Comparison of ENCODE assay signal across 20 cellular contexts in the genomic region with DNA sequence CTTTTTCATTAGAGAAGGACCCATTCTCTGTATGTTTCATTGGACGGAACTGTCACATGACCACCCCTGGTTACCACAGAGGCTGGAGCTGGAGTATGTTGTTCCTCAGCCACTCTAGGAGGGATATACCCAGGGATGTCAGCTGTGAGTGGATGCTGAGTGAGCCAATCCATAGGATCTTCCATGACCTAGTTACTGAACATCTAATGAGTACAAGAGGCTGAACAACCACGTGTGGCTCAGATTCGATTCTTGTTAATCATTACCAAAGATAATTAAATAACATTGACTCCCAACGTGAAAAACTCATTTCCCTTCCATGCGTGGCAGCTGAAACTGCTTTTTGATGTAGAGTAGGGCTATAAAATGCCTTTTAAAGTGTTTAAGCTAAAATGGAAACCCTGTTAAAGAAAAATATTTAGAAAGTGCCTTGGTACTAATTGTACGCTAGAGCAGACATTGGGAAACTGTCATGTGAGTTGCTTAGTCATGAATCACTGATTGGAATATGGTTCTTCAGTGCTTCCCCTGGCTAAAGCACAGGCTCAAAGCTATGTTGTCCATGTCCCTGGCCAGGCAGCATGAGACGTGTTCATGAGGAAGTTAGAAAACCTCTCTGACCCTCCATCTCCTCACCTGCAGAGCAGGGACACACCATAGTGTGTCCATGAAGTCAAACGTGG.
DNase-seq lines count a peak whose midpoint lies in the region; FAIRE-seq lines count a peak whose summit lies in the region.
"Had no signal": no experiment of that assay in that cellular context is flagged by ENCODE, and none has a peak within 500 bp of the region (broad histone marks: within the 10 kb centered on the region; RNA-seq: fewer than 3 reads in every experiment).

No MANE protein-coding gene starts in this region.

- FAIRE-seq in small intestine (lab: Jason Lieb, UNC), result no peak
- FAIRE-seq: A549, GM12891, GM18507 had no signal

- H3K4ac ChIP-seq in mesenchymal stem cell (ENCODE audit: low read depth in 1 of 2, low read length in 2 of 2), result no peak overlapping the region

- H2BK12ac ChIP-seq in mesenchymal stem cell (ENCODE audit: low read length in 2 of 2), result no peak overlapping the region

- no peaks in the 10 kb centered on the region for H3K79me1 ChIP-seq in mesenchymal stem cell (replicated peaks; ENCODE audit: low read length, poor library complexity, severe bottlenecking)

- no peak overlapping the region for H2BK15ac ChIP-seq in mesenchymal stem cell (ENCODE audit: low read depth, poor library complexity, severe bottlenecking)

- no peak overlapping the region for H2BK120ac ChIP-seq in mesenchymal stem cell (ENCODE audit: low read depth, low read length)

- no peak overlapping the region for H4K91ac ChIP-seq in mesenchymal stem cell (ENCODE audit: low read length)

- no peak overlapping the region for H2AFZ ChIP-seq in mesenchymal stem cell (ENCODE audit: low read depth, low read length)

- no peak overlapping the region for H2BK5ac ChIP-seq in mesenchymal stem cell (ENCODE audit: low read depth, low read length, poor library complexity, severe bottlenecking)

- H3K27ac ChIP-seq in mesenchymal stem cell (ENCODE audit: low read length, poor library complexity, severe bottlenecking) (no peak overlapping the region), small intestine (ENCODE audit: low read depth in 1 of 2, low read length in 1 of 2) (no peak overlapping the region)
- H3K27ac ChIP-seq: A549, RWPE1 had no signal

- no peak overlapping the region for H3K9ac ChIP-seq in mesenchymal stem cell (ENCODE audit: low read length)

- no peak overlapping the region for H3K14ac ChIP-seq in mesenchymal stem cell (ENCODE audit: low read length in 2 of 2)

- H3K4me2 ChIP-seq in mesenchymal stem cell (ENCODE audit: low read length, poor library complexity, severe bottlenecking), result no peak overlapping the region
- H3K4me2 ChIP-seq: A549 had no signal

- no peak overlapping the region for H2AK5ac ChIP-seq in mesenchymal stem cell (ENCODE audit: low read length, severe bottlenecking)

- no peak overlapping the region for H3K23ac ChIP-seq in mesenchymal stem cell (ENCODE audit: low read length in 2 of 2)

- H3K36me3 ChIP-seq in mesenchymal stem cell (ENCODE audit: control insufficient read depth in 1 of 2, insufficient read depth in 2 of 2, low read depth in 1 of 2, low read length in 2 of 2) (no peaks in the 10 kb centered on the region), small intestine (ENCODE audit: control insufficient read depth in 2 of 2, insufficient read depth in 2 of 2, low read length in 2 of 2) (no peaks in the 10 kb centered on the region)
- H3K36me3 ChIP-seq: HAP-1 had no signal

- peak overlapping the region in 1 of 2 experiments; percentile 53 for H3K18ac ChIP-seq in mesenchymal stem cell (ENCODE audit: low read depth in 1 of 2, low read length in 2 of 2)

- no peak overlapping the region for H3K4me3 ChIP-seq in mesenchymal stem cell (ENCODE audit: insufficient read depth in 1 of 2, low read depth in 1 of 2, low read length in 2 of 2)
- H3K4me3 ChIP-seq in small intestine (ENCODE audit: low read depth in 1 of 2, low read length in 2 of 2), result no peak overlapping the region
- H3K4me3 ChIP-seq: A549, HAP-1 had no signal

- H3K4me1 ChIP-seq in mesenchymal stem cell (ENCODE audit: control insufficient read depth, insufficient read depth, low read depth, low read length) (no peaks in the 10 kb centered on the region), small intestine (ENCODE audit: control insufficient read depth in 2 of 2, insufficient read depth in 1 of 2, low read depth in 1 of 2, low read length in 1 of 2) (no peaks in the 10 kb centered on the region)
- H3K4me1 ChIP-seq: A549, HAP-1 had no signal

- H3K27me3 ChIP-seq in mesenchymal stem cell (ENCODE audit: control insufficient read depth in 1 of 2, insufficient read depth in 1 of 2, low read length in 2 of 2), result no peaks in the 10 kb centered on the region
- H3K27me3 ChIP-seq in small intestine (ENCODE audit: control insufficient read depth in 2 of 2, insufficient read depth in 2 of 2, low read length in 2 of 2), result no peaks in the 10 kb centered on the region

- H3K9me3 ChIP-seq in mesenchymal stem cell (ENCODE audit: control insufficient read depth, low read length), result no peaks in the 10 kb centered on the region
- H3K9me3 ChIP-seq in small intestine (ENCODE audit: control insufficient read depth, low read depth), result no peaks in the 10 kb centered on the region
- H3K9me3 ChIP-seq: A549, HAP-1 had no signal

- DNase-seq in HuH-7.5 (ENCODE audit: low spot score) (peak; percentile 20), iris pigment epithelial cell (ENCODE audit: low read depth) (peak; percentile 3), mesenchymal stem cell (peak; percentile 35), small intestine (peak; percentile 50), NCI-H187 (lab: John Stamatoyannopoulos, UW) (no peak), hypothalamus (lab: John Stamatoyannopoulos, UW) (no peak)
- DNase-seq in activated CD4-positive, alpha-beta T cell treated with anti-CD3 and anti-CD28 coated beads, Interleukin-2, amount 50 U/mL, for 4 hours, result no peak
- DNase-seq: C1 segment of cervical spinal cord, GF-D8, KG1, NCI-H1436, NCI-H2029 treated with DMSO at 0.1 percent for 48 hours, NCI-H2171 treated with DMSO at 0.1 percent for 48 hours, NCI-H446 treated with DMSO at 0.1 percent for 48 hours, NCI-H748 treated with DMSO at 0.1 percent for 48 hours had no signal

- no peak overlapping the region for H4K8ac ChIP-seq in mesenchymal stem cell (ENCODE audit: low read length)

- 75% methylated on average over 8 of the region's 8 CpGs for WGBS in mesenchymal stem cell
- 22 to 67% (median 37%) methylated on average over 8 of the region's 8 CpGs for WGBS in small intestine, 3 donors

Comparison
In these comparisons a context has a peak if more than half of its experiments do, and no peak if none do; other contexts are left out.
1. DNase-seq: peak in HuH-7.5 (single experiment), iris pigment epithelial cell (single experiment), mesenchymal stem cell (single experiment) and small intestine (single experiment); none in activated CD4-positive, alpha-beta T cell treated with anti-CD3 and anti-CD28 coated beads, Interleukin-2, amount 50 U/mL, for 4 hours (0 of 2), NCI-H187 (0 of 2) and hypothalamus (0 of 51).